26 cellular contexts compared by ENCODE assay signal in genomic region chr12:39638840-39639239, GRCh38. TPM values are rescaled to one million over a fixed set of nuclear protein-coding genes. Genes with fewer than 3 reads are reported as not detected.
"Had no signal": no experiment of that assay in that cellular context is flagged by ENCODE, and none has a peak within 500 bp of the region (broad histone marks: within the 10 kb centered on the region; RNA-seq: fewer than 3 reads in every experiment).

No MANE protein-coding gene starts in this region.

- FAIRE-seq: urothelium cell line had no signal

- H3K79me2 ChIP-seq: parathyroid adenoma had no signal

- H3K9ac ChIP-seq: neural progenitor cell, parathyroid adenoma had no signal

- H3K4me3 ChIP-seq: neural progenitor cell, ovary, psoas muscle, skin epidermis, smooth muscle cell, stomach, thoracic aorta, thyroid gland, tibial nerve, upper lobe of left lung, vagina had no signal

- H3K4me1 ChIP-seq: neural progenitor cell, parathyroid adenoma, psoas muscle, stomach, thyroid gland, tibial nerve, upper lobe of left lung, vagina had no signal

- ATAC-seq: natural killer cell; psoas muscle; stimulated activated effector memory CD8-positive, alpha-beta T cell treated with anti-CD3 and anti-CD28 coated beads, Interleukin-12 subunit alpha, Interleukin-12 subunit beta, amount 100 ng/mL, for 72 hours; stimulated activated naive B cell treated with anti-CD40 and anti-IgM and Interleukin-4, amounts not matched to agents 10 μg/mL and 1 μg/mL and 100 μg/mL, for 72 hours had no signal

- H2AFZ ChIP-seq: neural progenitor cell, parathyroid adenoma had no signal

- H3K9me3 ChIP-seq: ovary, psoas muscle, stomach, thoracic aorta, thyroid gland, tibial nerve, upper lobe of left lung, vagina had no signal

- DNase-seq: natural killer cell; occipital lobe; ovary; posterior cingulate gyrus; psoas muscle; right cardiac atrium; stimulated activated CD4-positive, alpha-beta T cell treated with anti-CD3 and anti-CD28 coated beads, Interleukin-15, amount 100 ng/mL, for 24 hours; stimulated activated CD4-positive, alpha-beta T cell treated with anti-CD3 and anti-CD28 coated beads, Interleukin-2, amount 100 ng/mL, for 24 hours; stimulated activated CD4-positive, alpha-beta T cell treated with anti-CD3 and anti-CD28 coated beads, Interleukin-2, amount 100 ng/mL, for 48 hours; stimulated activated CD4-positive, alpha-beta T cell treated with anti-CD3 and anti-CD28 coated beads, Interleukin-4, amount 100 ng/mL, for 24 hours; stimulated activated naive B cell treated with anti-CD40 and anti-IgM and Interleukin-4, amounts not matched to agents 10 μg/mL and 1 μg/mL and 100 μg/mL, for 72 hours; stimulated activated naive CD4-positive, alpha-beta T cell treated with Interleukin-2 at 50 U/mL for 16 hours; stomach; thyroid gland; trophoblast cell; upper lobe of left lung had no signal

- H3K27ac ChIP-seq: neural progenitor cell, ovary, parathyroid adenoma, psoas muscle, skin epidermis, stomach, thoracic aorta, thyroid gland, tibial nerve, upper lobe of left lung, vagina had no signal

- H3K27me3 ChIP-seq: neural progenitor cell, ovary, stomach, thyroid gland, tibial nerve, upper lobe of left lung, vagina had no signal

- H3K4me2 ChIP-seq: neural progenitor cell, smooth muscle cell had no signal

- H3K36me3 ChIP-seq: neural progenitor cell, ovary, stomach, thoracic aorta, thyroid gland, tibial nerve, upper lobe of left lung, vagina had no signal

RNA-seq across cellular contexts. Expression of gene ABCD2, which starts 19.2 kb away (rescaled TPM):
- total RNA-seq: progenitor cell of endocrine pancreas had no signal
- polyA plus RNA-seq: smooth muscle cell had no signal
